15 cellular contexts compared by ENCODE assay signal in genomic region chr2:170456914-170457313, GRCh38.
DNase-seq lines count a peak whose midpoint lies in the region; TF ChIP-seq lines count a peak whose summit lies in the region.
"Had no signal": no experiment of that assay in that cellular context is flagged by ENCODE, and none has a peak within 500 bp of the region (broad histone marks: within the 10 kb centered on the region; RNA-seq: fewer than 3 reads in every experiment).

No MANE protein-coding gene starts in this region.

- peaks cover 3% of the 10 kb centered on the region for H3K4me1 Mint-ChIP-seq in T-helper 2 cell treated with Interferon-gamma antibody and Interleukin-4, amounts not matched to agents 5 μg/mL and 100 μg/mL, for 36 hours (ENCODE audit: low read depth)
- H3K4me1 Mint-ChIP-seq: IgD-negative memory B cell had no signal

- no peaks in the 10 kb centered on the region for H3K9me3 Mint-ChIP-seq in T-helper 2 cell treated with Interferon-gamma antibody and Interleukin-4, amounts not matched to agents 5 μg/mL and 100 μg/mL, for 36 hours
- H3K9me3 Mint-ChIP-seq: CD8-positive, alpha-beta memory T cell had no signal

- peak; percentile 49 for DNase-seq in DMS53 (lab: John Stamatoyannopoulos, UW)
- no peak for DNase-seq in DMS53 treated with DMSO at 0.1 percent for 48 hours (lab: John Stamatoyannopoulos, UW; ENCODE audit: unreplicated experiment)
- peak; percentile 33 for DNase-seq in kidney tubule cell (ENCODE audit: low spot score)
- DNase-seq in DMS153 (lab: John Stamatoyannopoulos, UW), result no peak
- no peak for DNase-seq in T-helper 2 cell treated with Interferon-gamma antibody and Interleukin-4, amounts not matched to agents 5 μg/mL and 100 μg/mL, for 36 hours (ENCODE audit: low spot score)
- no peak for DNase-seq in NCI-H446 treated with DMSO at 0.1 percent for 48 hours (lab: John Stamatoyannopoulos, UW)
- DNase-seq: 8988T; AML-193; CD8-positive, alpha-beta memory T cell; H7; KG1 had no signal

- no peak overlapping the region for H3K4me3 Mint-ChIP-seq in T-helper 2 cell treated with Interferon-gamma antibody and Interleukin-4, amounts not matched to agents 5 μg/mL and 100 μg/mL, for 36 hours
- H3K4me3 Mint-ChIP-seq: CD8-positive, alpha-beta memory T cell; GM23338; IgD-negative memory B cell had no signal

- no peak for TF ChIP-seq CTCF in VCaP (conservative IDR thresholded peaks at IDR 0.05)

- H3K36me3 Mint-ChIP-seq in T-helper 2 cell treated with Interferon-gamma antibody and Interleukin-4, amounts not matched to agents 5 μg/mL and 100 μg/mL, for 36 hours (ENCODE audit: low read depth), result no peaks in the 10 kb centered on the region
- H3K36me3 Mint-ChIP-seq: CD8-positive, alpha-beta memory T cell; IgD-negative memory B cell had no signal

- H3K27ac Mint-ChIP-seq in T-helper 2 cell treated with Interferon-gamma antibody and Interleukin-4, amounts not matched to agents 5 μg/mL and 100 μg/mL, for 36 hours, result no peak overlapping the region
- H3K27ac Mint-ChIP-seq: CD8-positive, alpha-beta memory T cell; GM23338 had no signal

- peak overlapping the region; percentile 98 for H3K27ac ChIP-seq in VCaP
- H3K27ac ChIP-seq: BLaER1 had no signal

- no peaks in the 10 kb centered on the region for H3K27me3 Mint-ChIP-seq in T-helper 2 cell treated with Interferon-gamma antibody and Interleukin-4, amounts not matched to agents 5 μg/mL and 100 μg/mL, for 36 hours (ENCODE audit: low read depth)
- H3K27me3 Mint-ChIP-seq: CD8-positive, alpha-beta memory T cell had no signal

Comparison
In these comparisons a context has a peak if more than half of its experiments do, and no peak if none do; other contexts are left out.
1. DNase-seq: peak in DMS53 (single experiment) and kidney tubule cell (single experiment); none in DMS53 treated with DMSO at 0.1 percent for 48 hours (single experiment), DMS153 (single experiment), T-helper 2 cell treated with Interferon-gamma antibody and Interleukin-4, amounts not matched to agents 5 μg/mL and 100 μg/mL, for 36 hours (single experiment) and NCI-H446 treated with DMSO at 0.1 percent for 48 hours (single experiment).